In genomic region chr1:25774206-25774804, GRCh38 we compare ENCODE assay signal across 11 cellular contexts. TPM values are rescaled to one million over a fixed set of nuclear protein-coding genes. Genes with fewer than 3 reads are reported as not detected.
DNase-seq lines count a peak whose midpoint lies in the region; ATAC-seq and TF ChIP-seq lines count a peak whose summit lies in the region.
"Had no signal": no experiment of that assay in that cellular context is flagged by ENCODE, and none has a peak within 500 bp of the region (broad histone marks: within the 10 kb centered on the region; RNA-seq: fewer than 3 reads in every experiment).

No MANE protein-coding gene starts in this region.

- peaks cover 63% of the 10 kb centered on the region for H3K27me3 Mint-ChIP-seq in T-helper 2 cell treated with Interferon-gamma antibody and Interleukin-4, amounts not matched to agents 5 μg/mL and 100 μg/mL, for 36 hours (ENCODE audit: low read depth)
- H3K27me3 Mint-ChIP-seq in nephron (ENCODE audit: low read depth): peaks cover 56% of the 10 kb centered on the region

- no peaks in the 10 kb centered on the region for H3K36me3 Mint-ChIP-seq in T-helper 2 cell treated with Interferon-gamma antibody and Interleukin-4, amounts not matched to agents 5 μg/mL and 100 μg/mL, for 36 hours (ENCODE audit: low read depth)
- H3K36me3 Mint-ChIP-seq in activated naive CD4-positive, alpha-beta T cell treated with anti-CD3 and anti-CD28 coated beads, Interleukin-2, amount 50 U/mL, for 72 hours: peaks cover 5 to 6% of the 10 kb centered on the region in 2 donors
- peaks cover 6% of the 10 kb centered on the region for H3K36me3 Mint-ChIP-seq in nephron (ENCODE audit: low read depth)

- no peak for DNase-seq in T-helper 2 cell treated with Interferon-gamma antibody and Interleukin-4, amounts not matched to agents 5 μg/mL and 100 μg/mL, for 36 hours (ENCODE audit: low spot score)
- DNase-seq in T-helper 2 cell: no peak
- DNase-seq in COLO668 (lab: John Stamatoyannopoulos, UW; ENCODE audit: unreplicated experiment): peak; percentile 43
- no peak for DNase-seq in activated naive CD4-positive, alpha-beta T cell treated with anti-CD3 and anti-CD28 coated beads, Interleukin-2, amount 50 U/mL, for 72 hours (ENCODE audit: low spot score in 2 of 2)
- DNase-seq in SHP77 (lab: John Stamatoyannopoulos, UW): no peak
- no peak for DNase-seq in NOMO-1 treated with dmso at 0.1 percent for 144 hours (lab: John Stamatoyannopoulos, UW; ENCODE audit: unreplicated experiment)
- DNase-seq: HCEC 1CT, ovary had no signal

- TF ChIP-seq CTCF in nephron (IDR thresholded peaks at IDR 0.05; ENCODE audit: unreplicated experiment in 3 of 3): no peak

- H3K4me1 Mint-ChIP-seq in T-helper 2 cell treated with Interferon-gamma antibody and Interleukin-4, amounts not matched to agents 5 μg/mL and 100 μg/mL, for 36 hours (ENCODE audit: low read depth): peaks cover 21% of the 10 kb centered on the region
- H3K4me1 Mint-ChIP-seq in nephron: peaks cover 60% of the 10 kb centered on the region

- no peak overlapping the region for H3K27ac Mint-ChIP-seq in T-helper 2 cell treated with Interferon-gamma antibody and Interleukin-4, amounts not matched to agents 5 μg/mL and 100 μg/mL, for 36 hours
- peak overlapping the region; percentile 73 to 94 for H3K27ac Mint-ChIP-seq in activated naive CD4-positive, alpha-beta T cell treated with anti-CD3 and anti-CD28 coated beads, Interleukin-2, amount 50 U/mL, for 72 hours
- peak overlapping the region; percentile 63 to 93 (median 90) for H3K27ac Mint-ChIP-seq in nephron
- H3K27ac Mint-ChIP-seq: dendritic cell treated with granulocyte-macrophage colony-stimulating factor and Interleukin-4, amounts not matched to agents 40 ng/mL and 50 ng/mL, for 4 days had no signal

- peak overlapping the region; percentile 73 for H3K4me3 Mint-ChIP-seq in T-helper 2 cell treated with Interferon-gamma antibody and Interleukin-4, amounts not matched to agents 5 μg/mL and 100 μg/mL, for 36 hours
- H3K4me3 Mint-ChIP-seq in nephron: no peak overlapping the region
- H3K4me3 Mint-ChIP-seq: dendritic cell treated with granulocyte-macrophage colony-stimulating factor and Interleukin-4, amounts not matched to agents 40 ng/mL and 50 ng/mL, for 4 days had no signal

- no peak for ATAC-seq in activated naive CD4-positive, alpha-beta T cell treated with anti-CD3 and anti-CD28 coated beads, Interleukin-2, amount 50 U/mL, for 72 hours
- ATAC-seq in GM18867 (IDR thresholded peaks at IDR 0.05; ENCODE audit: unreplicated experiment): no peak

- H3K9me3 Mint-ChIP-seq in T-helper 2 cell treated with Interferon-gamma antibody and Interleukin-4, amounts not matched to agents 5 μg/mL and 100 μg/mL, for 36 hours: no peaks in the 10 kb centered on the region
- no peaks in the 10 kb centered on the region for H3K9me3 Mint-ChIP-seq in activated naive CD4-positive, alpha-beta T cell treated with anti-CD3 and anti-CD28 coated beads, Interleukin-2, amount 50 U/mL, for 72 hours
- no peaks in the 10 kb centered on the region for H3K9me3 Mint-ChIP-seq in nephron
- H3K9me3 Mint-ChIP-seq: dendritic cell treated with granulocyte-macrophage colony-stimulating factor and Interleukin-4, amounts not matched to agents 40 ng/mL and 50 ng/mL, for 4 days had no signal

RNA-seq across cellular contexts. Expression of gene SELENON, which starts 25.7 kb away (rescaled TPM):
- 10 to 100 TPM; 13.5 to 34.9 TPM for total RNA-seq in activated naive CD4-positive, alpha-beta T cell treated with anti-CD3 and anti-CD28 coated beads, Interleukin-2, amount 50 U/mL, for 72 hours

RNA-seq across cellular contexts. Expression of gene MTFR1L, which starts 45.4 kb away (rescaled TPM):
- total RNA-seq in activated naive CD4-positive, alpha-beta T cell treated with anti-CD3 and anti-CD28 coated beads, Interleukin-2, amount 50 U/mL, for 72 hours: 10 to 100 TPM; 42.6 to 43.9 TPM
